8 cellular contexts compared by ENCODE assay signal in genomic region chr15:66401130-66402021, GRCh38. TPM values are rescaled to one million over a fixed set of nuclear protein-coding genes. Genes with fewer than 3 reads are reported as not detected.
A peak's percentile ranks its signal among the peaks of the same experiment; 100 is the strongest.
DNase-seq lines count a peak whose midpoint lies in the region; ATAC-seq, FAIRE-seq and TF ChIP-seq lines count a peak whose summit lies in the region.
"Had no signal": no experiment of that assay in that cellular context is flagged by ENCODE, and none has a peak within 500 bp of the region (broad histone marks: within the 10 kb centered on the region; RNA-seq: fewer than 3 reads in every experiment).

No MANE protein-coding gene starts in this region.

- H3K4ac ChIP-seq in neuronal stem cell (ENCODE audit: low read length): no peak overlapping the region

- H4K91ac ChIP-seq in neuronal stem cell (ENCODE audit: low read depth, low read length, poor library complexity): no peak overlapping the region

- no CpG with 5 or more reads among the region's 8 CpGs for WGBS in neuronal stem cell (ENCODE audit: extremely low coverage in 2 of 2, insufficient read length in 2 of 2, insufficient replicate concordance in 1 of 2), 2 donors

- no peaks in the 10 kb centered on the region for H3K27me3 ChIP-seq in neuronal stem cell (ENCODE audit: control insufficient read depth in 3 of 3, insufficient read depth in 3 of 3, low read depth in 1 of 3, low read length in 3 of 3)
- H3K27me3 ChIP-seq: body of pancreas had no signal

- H3K4me2 ChIP-seq in neuronal stem cell (ENCODE audit: insufficient read depth, low read length, poor library complexity, severe bottlenecking): no peak overlapping the region

- H4K8ac ChIP-seq in neuronal stem cell (ENCODE audit: low read depth, low read length): no peak overlapping the region

- H3K9me3 Mint-ChIP-seq in activated naive CD8-positive, alpha-beta T cell treated with anti-CD3 and anti-CD28 coated beads, Interleukin-2, amount 50 U/mL, for 24 hours: no peaks in the 10 kb centered on the region

- H3K9me3 ChIP-seq in neuronal stem cell (replicated peaks in 1 of 2; ENCODE audit: control insufficient read depth in 2 of 2, insufficient read depth in 1 of 2, low read depth in 1 of 2, low read length in 2 of 2): no peaks in the 10 kb centered on the region
- H3K9me3 ChIP-seq: body of pancreas had no signal

- peak overlapping the region; percentile 84 for H3K27ac Mint-ChIP-seq in activated naive CD8-positive, alpha-beta T cell treated with anti-CD3 and anti-CD28 coated beads, Interleukin-2, amount 50 U/mL, for 24 hours

- H3K14ac ChIP-seq in neuronal stem cell (ENCODE audit: low read length): no peak overlapping the region

- H3K27me3 Mint-ChIP-seq in activated naive CD8-positive, alpha-beta T cell treated with anti-CD3 and anti-CD28 coated beads, Interleukin-2, amount 50 U/mL, for 24 hours: no peaks in the 10 kb centered on the region

- H3K79me1 ChIP-seq in neuronal stem cell (ENCODE audit: low read depth, low read length): no peaks in the 10 kb centered on the region

- H2BK12ac ChIP-seq in neuronal stem cell (ENCODE audit: low read length): no peak overlapping the region

- H2BK120ac ChIP-seq in neuronal stem cell (ENCODE audit: low read depth, low read length): no peak overlapping the region

- H2AFZ ChIP-seq in neuronal stem cell (ENCODE audit: low read length): no peak overlapping the region

- DNase-seq in GM12891 (ENCODE audit: insufficient read length, low spot score) (no peak), Kasumi-1 (lab: John Stamatoyannopoulos, UW) (peak; percentile 21 to 27), neuronal stem cell (ENCODE audit: low spot score) (no peak), erythroblast (lab: John Stamatoyannopoulos, UW) (no peak), left ventricle myocardium superior (no peak), GM19238 (ENCODE audit: insufficient read length, low spot score) (no peak)
- DNase-seq in activated naive CD8-positive, alpha-beta T cell treated with anti-CD3 and anti-CD28 coated beads, Interleukin-2, amount 50 U/mL, for 24 hours: peak; percentile 23
- DNase-seq: body of pancreas had no signal

- TF ChIP-seq POLR2A in GM12891 (IDR thresholded peaks at IDR 0.05; ENCODE audit: low read depth, low read length): no peak
- no peak for TF ChIP-seq POLR2A in erythroblast (IDR thresholded peaks at IDR 0.05; ENCODE audit: low read length)

- H3K9ac ChIP-seq in neuronal stem cell (ENCODE audit: low read depth, low read length, poor library complexity): peak overlapping the region; percentile 66

- H3K4me1 Mint-ChIP-seq in activated naive CD8-positive, alpha-beta T cell treated with anti-CD3 and anti-CD28 coated beads, Interleukin-2, amount 50 U/mL, for 24 hours: peaks cover 74% of the 10 kb centered on the region

- peaks cover 0 to 28% of the 10 kb centered on the region in 2 donors for H3K36me3 ChIP-seq in neuronal stem cell (replicated peaks in 1 of 2; ENCODE audit: control insufficient read depth in 2 of 2, insufficient read depth in 2 of 2, low read length in 2 of 2)

- peak; percentile 60 for ATAC-seq in activated naive CD8-positive, alpha-beta T cell treated with anti-CD3 and anti-CD28 coated beads, Interleukin-2, amount 50 U/mL, for 24 hours
- ATAC-seq in left ventricle myocardium superior: no peak
- ATAC-seq: body of pancreas had no signal

- no peak overlapping the region for H3K23ac ChIP-seq in neuronal stem cell (ENCODE audit: low read depth, low read length, poor library complexity)

- no peak overlapping the region for H2BK5ac ChIP-seq in neuronal stem cell (ENCODE audit: low read length)

- H3K36me3 Mint-ChIP-seq in activated naive CD8-positive, alpha-beta T cell treated with anti-CD3 and anti-CD28 coated beads, Interleukin-2, amount 50 U/mL, for 24 hours (ENCODE audit: low read depth): peaks cover 41% of the 10 kb centered on the region

- H3K27ac ChIP-seq in neuronal stem cell (replicated peaks; ENCODE audit: low read length): peak overlapping the region; percentile 18
- H3K27ac ChIP-seq: body of pancreas had no signal

- peak; percentile 85 for FAIRE-seq in GM12891 (lab: Jason Lieb, UNC)

- peak overlapping the region; percentile 74 for H3K4me3 Mint-ChIP-seq in activated naive CD8-positive, alpha-beta T cell treated with anti-CD3 and anti-CD28 coated beads, Interleukin-2, amount 50 U/mL, for 24 hours

- no peak overlapping the region for H2AK5ac ChIP-seq in neuronal stem cell (ENCODE audit: low read depth, low read length)

- intact Hi-C loops in left ventricle myocardium superior (cut with micrococcal nuclease): no loop called here

- H3K4me1 ChIP-seq in neuronal stem cell (ENCODE audit: control insufficient read depth in 2 of 2, insufficient read depth in 1 of 2, low read depth in 1 of 2, low read length in 2 of 2): peaks cover 10 to 29% of the 10 kb centered on the region in 2 donors

- no peak overlapping the region for H2BK15ac ChIP-seq in neuronal stem cell (ENCODE audit: low read length)

- no peak overlapping the region for H3K4me3 ChIP-seq in neuronal stem cell (ENCODE audit: low read length in 2 of 2)
- H3K4me3 ChIP-seq: body of pancreas had no signal

- H3K18ac ChIP-seq in neuronal stem cell (ENCODE audit: low read length): no peak overlapping the region

TF ChIP-seq in GM12891, 5 proteins besides CTCF, POLR2A, EP300 and RAD21:
- TF ChIP-seq SPI1 (IDR thresholded peaks at IDR 0.05; ENCODE audit: low read depth, low read length): 0 out of 2 replicates have a peak, but pooled peaks have one; percentile 1
- no peak for TF ChIP-seq POLR2AphosphoS5 (IDR thresholded peaks at IDR 0.05; ENCODE audit: low read depth, low read length)
- TF ChIP-seq POU2F2 (IDR thresholded peaks at IDR 0.05; ENCODE audit: low read depth, low read length): peak; percentile 83; the same call in 1 of the 2 replicates
- TF ChIP-seq TAF1 (IDR thresholded peaks at IDR 0.05; ENCODE audit: low read depth, low read length): no peak
TF ChIP-seq in GM12891: peak in this region for 2.

RNA-seq across cellular contexts. Expression of gene MAP2K1, which starts 14.7 kb away (rescaled TPM):
- 61.9 TPM for polyA plus RNA-seq in GM12891 (2012; ENCODE audit: low read depth, missing spikeins)
- polyA plus RNA-seq in neuronal stem cell (2013, experiment 1 of 2): 17.3 TPM
- 18.3 TPM for polyA plus RNA-seq in neuronal stem cell (2013, experiment 2 of 2)
- 40.4 TPM for total RNA-seq in left ventricle myocardium superior

RNA-seq across cellular contexts. Expression of gene TIPIN, which starts 44.9 kb away (rescaled TPM):
- 22.8 TPM for polyA plus RNA-seq in GM12891 (2012; ENCODE audit: low read depth, missing spikeins)
- 14.8 TPM for polyA plus RNA-seq in neuronal stem cell (2013, experiment 1 of 2)
- polyA plus RNA-seq in neuronal stem cell (2013, experiment 2 of 2): 13.9 TPM
- total RNA-seq in left ventricle myocardium superior: 4.0 TPM

Comparison
In these comparisons a context has a peak if more than half of its experiments do, and no peak if none do; other contexts are left out.
1. DNase-seq: peak in Kasumi-1 (2 of 2) and activated naive CD8-positive, alpha-beta T cell treated with anti-CD3 and anti-CD28 coated beads, Interleukin-2, amount 50 U/mL, for 24 hours (single experiment); none in GM12891 (single experiment), neuronal stem cell (single experiment), erythroblast (0 of 2), left ventricle myocardium superior (single experiment) and GM19238 (single experiment).